Comparison of ENCODE assay signal across 22 cellular contexts in genomic region chr6:157585274-157586087, GRCh38.
DNase-seq lines count a peak whose midpoint lies in the region; ATAC-seq, FAIRE-seq and TF ChIP-seq lines count a peak whose summit lies in the region.
"Had no signal": no experiment of that assay in that cellular context is flagged by ENCODE, and none has a peak within 500 bp of the region (broad histone marks: within the 10 kb centered on the region; RNA-seq: fewer than 3 reads in every experiment).

No MANE protein-coding gene starts in this region.

- H3K36me3 ChIP-seq in KOPT-K1 (ENCODE audit: insufficient read depth, low read length) (no peaks in the 10 kb centered on the region), esophagus muscularis mucosa (no peaks in the 10 kb centered on the region), small intestine (ENCODE audit: control insufficient read depth in 2 of 2, insufficient read depth in 2 of 2, low read length in 2 of 2) (no peaks in the 10 kb centered on the region)
- H3K36me3 ChIP-seq: upper lobe of left lung had no signal

- peaks cover 43% of the 10 kb centered on the region for H3K36me3 Mint-ChIP-seq in activated CD8-positive, alpha-beta T cell treated with anti-CD3 and anti-CD28 coated beads, Interleukin-2, amount 10 ng/mL, durations not matched to agents 7 days and 5 days (ENCODE audit: low read depth)
- peaks cover 7% of the 10 kb centered on the region for H3K36me3 Mint-ChIP-seq in activated CD8-positive, alpha-beta T cell treated with anti-CD3 and anti-CD28 coated beads for 36 hours (ENCODE audit: low read depth)

- no peak for FAIRE-seq in small intestine (lab: Jason Lieb, UNC)
- FAIRE-seq: K562 had no signal

- intact Hi-C loops in activated CD8-positive, alpha-beta T cell treated with anti-CD3 and anti-CD28 coated beads for 36 hours (cut with micrococcal nuclease), result no loop called here
- intact Hi-C loops in esophagus muscularis mucosa (cut with DNase I), result no loop called here

- peaks cover 12% of the 10 kb centered on the region for H3K27me3 Mint-ChIP-seq in activated CD8-positive, alpha-beta T cell treated with anti-CD3 and anti-CD28 coated beads, Interleukin-2, amount 10 ng/mL, durations not matched to agents 7 days and 5 days (ENCODE audit: low read depth)
- peaks cover 2% of the 10 kb centered on the region for H3K27me3 Mint-ChIP-seq in activated CD8-positive, alpha-beta T cell treated with anti-CD3 and anti-CD28 coated beads for 36 hours
- H3K27me3 Mint-ChIP-seq: activated naive CD4-positive, alpha-beta T cell treated with anti-CD3 and anti-CD28 coated beads, Interleukin-2, amount 50 U/mL, for 24 hours; B cell had no signal

- WGBS in esophagus muscularis mucosa, result 98% methylated on average over 6 of the region's 6 CpGs
- WGBS in small intestine, 3 donors, result 92 to 99% (median 95%) methylated on average over 5 to 6 of the region's 6 CpGs

- no peak for TF ChIP-seq CTCF in activated CD8-positive, alpha-beta T cell treated with anti-CD3 and anti-CD28 coated beads for 36 hours (IDR thresholded peaks at IDR 0.05)
- no peak for TF ChIP-seq CTCF in esophagus muscularis mucosa (IDR thresholded peaks at IDR 0.05)

- POLR2A ChIA-PET in activated CD8-positive, alpha-beta T cell treated with anti-CD3 and anti-CD28 coated beads, Interleukin-2, amount 10 ng/mL, durations not matched to agents 7 days and 5 days (lab: Charles Lee), result interaction anchor here (1.1 kb wide), 1 partner anchor 262 kb away, joined by 3 read pairs; the partner anchor contains the start of gene TMEM242
- POLR2A ChIA-PET in activated CD8-positive, alpha-beta T cell treated with anti-CD3 and anti-CD28 coated beads for 36 hours (lab: Charles Lee), result no interaction called here

- peaks cover 19% of the 10 kb centered on the region for H3K9me3 ChIP-seq in KOPT-K1 (ENCODE audit: insufficient read depth, low read length, poor library complexity, severe bottlenecking)
- no peaks in the 10 kb centered on the region for H3K9me3 ChIP-seq in esophagus muscularis mucosa
- H3K9me3 ChIP-seq in small intestine (ENCODE audit: control insufficient read depth, low read depth), result no peaks in the 10 kb centered on the region

- TF ChIP-seq POLR2A in esophagus muscularis mucosa (IDR thresholded peaks at IDR 0.05; ENCODE audit: low read depth), result no peak

- H3K27ac Mint-ChIP-seq in activated CD8-positive, alpha-beta T cell treated with anti-CD3 and anti-CD28 coated beads, Interleukin-2, amount 10 ng/mL, durations not matched to agents 7 days and 5 days, result peak overlapping the region; percentile 75
- H3K27ac Mint-ChIP-seq in activated CD8-positive, alpha-beta T cell treated with anti-CD3 and anti-CD28 coated beads for 36 hours, result no peak overlapping the region
- H3K27ac Mint-ChIP-seq: activated CD4-positive, alpha-beta memory T cell treated with anti-CD3 and anti-CD28 coated beads for 36 hours; activated naive CD4-positive, alpha-beta T cell treated with anti-CD3 and anti-CD28 coated beads, Interleukin-2, amount 50 U/mL, for 24 hours; B cell; mesothelial cell of epicardium had no signal

- peak; percentile 94 for ATAC-seq in activated CD8-positive, alpha-beta T cell treated with anti-CD3 and anti-CD28 coated beads, Interleukin-2, amount 10 ng/mL, durations not matched to agents 7 days and 5 days
- no peak for ATAC-seq in activated CD8-positive, alpha-beta T cell treated with anti-CD3 and anti-CD28 coated beads for 36 hours
- no peak for ATAC-seq in GM21390 (IDR thresholded peaks at IDR 0.05; ENCODE audit: unreplicated experiment)
- ATAC-seq: activated T-cell treated with anti-CD3 and anti-CD28 coated beads, Interleukin-2, amount 50 U/mL, for 4 hours; K562; left cardiac atrium had no signal

- H3K4me3 Mint-ChIP-seq in activated CD8-positive, alpha-beta T cell treated with anti-CD3 and anti-CD28 coated beads, Interleukin-2, amount 10 ng/mL, durations not matched to agents 7 days and 5 days, result no peak overlapping the region
- H3K4me3 Mint-ChIP-seq in activated CD8-positive, alpha-beta T cell treated with anti-CD3 and anti-CD28 coated beads for 36 hours, result no peak overlapping the region
- H3K4me3 Mint-ChIP-seq: activated CD4-positive, alpha-beta memory T cell treated with anti-CD3 and anti-CD28 coated beads for 36 hours; activated naive CD4-positive, alpha-beta T cell treated with anti-CD3 and anti-CD28 coated beads, Interleukin-2, amount 50 U/mL, for 24 hours; activated T-cell treated with anti-CD3 and anti-CD28 coated beads, Interleukin-2, amount 50 U/mL, for 4 hours; B cell; mesothelial cell of epicardium had no signal

- H3K9me3 Mint-ChIP-seq in activated CD8-positive, alpha-beta T cell treated with anti-CD3 and anti-CD28 coated beads, Interleukin-2, amount 10 ng/mL, durations not matched to agents 7 days and 5 days (ENCODE audit: insufficient read depth), result peaks cover 33% of the 10 kb centered on the region
- peaks cover 15% of the 10 kb centered on the region for H3K9me3 Mint-ChIP-seq in activated CD8-positive, alpha-beta T cell treated with anti-CD3 and anti-CD28 coated beads for 36 hours

- H3K27ac ChIP-seq in KOPT-K1 (ENCODE audit: low read depth, low read length, poor library complexity, severe bottlenecking) (peak overlapping the region; percentile 1), esophagus muscularis mucosa (replicated peaks in 1 of 4) (no peak overlapping the region), small intestine (ENCODE audit: low read depth in 1 of 2, low read length in 1 of 2) (peak overlapping the region; percentile 7 to 14)
- H3K27ac ChIP-seq: upper lobe of left lung, VCaP had no signal

- H3K27me3 ChIP-seq in esophagus muscularis mucosa (no peaks in the 10 kb centered on the region), small intestine (ENCODE audit: control insufficient read depth in 2 of 2, insufficient read depth in 2 of 2, low read length in 2 of 2) (no peaks in the 10 kb centered on the region)
- H3K27me3 ChIP-seq: upper lobe of left lung had no signal

- no peaks in the 10 kb centered on the region for H3K4me1 ChIP-seq in esophagus muscularis mucosa
- peaks cover 0 to 10% of the 10 kb centered on the region in 2 donors for H3K4me1 ChIP-seq in small intestine (ENCODE audit: control insufficient read depth in 2 of 2, insufficient read depth in 1 of 2, low read depth in 1 of 2, low read length in 1 of 2)
- H3K4me1 ChIP-seq: upper lobe of left lung had no signal

- peaks cover 27% of the 10 kb centered on the region for H3K4me1 Mint-ChIP-seq in activated CD8-positive, alpha-beta T cell treated with anti-CD3 and anti-CD28 coated beads, Interleukin-2, amount 10 ng/mL, durations not matched to agents 7 days and 5 days (ENCODE audit: low read depth)
- H3K4me1 Mint-ChIP-seq in activated CD8-positive, alpha-beta T cell treated with anti-CD3 and anti-CD28 coated beads for 36 hours (ENCODE audit: low read depth), result peaks cover 7% of the 10 kb centered on the region
- H3K4me1 Mint-ChIP-seq: mesothelial cell of epicardium had no signal

- DNase-seq in activated CD8-positive, alpha-beta T cell treated with anti-CD3 and anti-CD28 coated beads, Interleukin-2, amount 10 ng/mL, durations not matched to agents 7 days and 5 days, result peak; percentile 52
- no peak for DNase-seq in activated CD8-positive, alpha-beta T cell treated with anti-CD3 and anti-CD28 coated beads for 36 hours
- DNase-seq in esophagus muscularis mucosa (ENCODE audit: extremely low spot score) (peak; percentile 86), small intestine (peak; percentile 34), SW 1271 (lab: John Stamatoyannopoulos, UW) (no peak), glomerular visceral epithelial cell (ENCODE audit: extremely low spot score) (no peak)
- DNase-seq: activated CD4-positive, alpha-beta memory T cell treated with anti-CD3 and anti-CD28 coated beads for 36 hours; activated T-cell treated with anti-CD3 and anti-CD28 coated beads, Interleukin-2, amount 50 U/mL, for 4 hours; effector memory CD4-positive, alpha-beta T cell; left cardiac atrium; NCI-H1694; NCI-H774; stimulated activated CD4-positive, alpha-beta T cell treated with anti-CD3 and anti-CD28 coated beads, Interleukin-4, amount 100 ng/mL, for 24 hours; T-helper 2 cell had no signal

- H3K4me3 ChIP-seq in esophagus muscularis mucosa (no peak overlapping the region), small intestine (ENCODE audit: low read depth in 1 of 2, low read length in 2 of 2) (no peak overlapping the region)
- H3K4me3 ChIP-seq: K562, upper lobe of left lung had no signal

- TF ChIP-seq EP300 in esophagus muscularis mucosa (IDR thresholded peaks at IDR 0.05), result no peak

- CTCF ChIA-PET in activated CD8-positive, alpha-beta T cell treated with anti-CD3 and anti-CD28 coated beads, Interleukin-2, amount 10 ng/mL, durations not matched to agents 7 days and 5 days (lab: Charles Lee), result no interaction called here
- CTCF ChIA-PET in activated CD8-positive, alpha-beta T cell treated with anti-CD3 and anti-CD28 coated beads for 36 hours (lab: Charles Lee), result no interaction called here

Comparison
In these comparisons a context has a peak if more than half of its experiments do, and no peak if none do; other contexts are left out.
1. DNase-seq: peak in activated CD8-positive, alpha-beta T cell treated with anti-CD3 and anti-CD28 coated beads, Interleukin-2, amount 10 ng/mL, durations not matched to agents 7 days and 5 days (single experiment), esophagus muscularis mucosa (single experiment) and small intestine (single experiment); none in activated CD8-positive, alpha-beta T cell treated with anti-CD3 and anti-CD28 coated beads for 36 hours (single experiment), SW 1271 (0 of 2) and glomerular visceral epithelial cell (single experiment).
2. H3K27ac ChIP-seq: peak in KOPT-K1 (single experiment) and small intestine (2 of 2); none in esophagus muscularis mucosa (0 of 4).